In the genomic region with DNA sequence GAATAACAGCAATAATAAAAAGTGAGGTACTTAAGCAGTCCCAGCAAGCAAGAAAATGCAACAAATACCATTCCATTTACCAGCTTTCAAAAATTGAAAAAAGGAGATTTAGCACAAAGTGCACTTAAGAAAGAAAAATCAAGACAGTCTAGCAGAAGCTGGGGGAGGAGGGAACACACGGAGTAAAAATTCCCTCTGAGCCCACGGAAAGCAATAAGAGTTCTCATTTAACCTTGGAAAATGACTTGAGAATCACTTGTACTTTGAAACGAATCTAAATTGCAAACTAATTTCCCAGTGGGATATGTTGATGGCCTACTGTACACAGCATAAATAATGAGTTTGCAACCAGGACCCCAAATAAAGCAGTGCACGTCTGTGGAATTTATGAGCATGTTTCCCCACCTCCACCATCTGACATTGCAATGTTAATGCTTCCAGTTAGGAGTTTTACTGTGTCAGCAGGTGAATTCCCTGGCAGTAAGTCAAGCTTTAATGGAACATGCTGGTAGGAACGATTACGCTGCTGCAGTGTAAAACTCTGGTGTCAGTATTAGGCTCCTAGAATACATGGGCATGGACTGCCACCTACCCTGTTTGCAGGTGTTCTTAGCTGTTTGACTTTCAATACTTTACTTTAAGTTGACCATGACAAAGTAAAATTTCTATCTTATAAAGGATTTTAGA, we compare ENCODE assay signal across 17 cellular contexts.
DNase-seq lines count a peak whose midpoint lies in the region; ATAC-seq and TF ChIP-seq lines count a peak whose summit lies in the region.
"Had no signal": no experiment of that assay in that cellular context is flagged by ENCODE, and none has a peak within 500 bp of the region (broad histone marks: within the 10 kb centered on the region; RNA-seq: fewer than 3 reads in every experiment).

No MANE protein-coding gene starts in this region.

- no peaks in the 10 kb centered on the region for H3K36me3 ChIP-seq in SK-N-MC (ENCODE audit: insufficient read depth, low read length)

- ATAC-seq in GM18502 (IDR thresholded peaks at IDR 0.05; ENCODE audit: poor library complexity, unreplicated experiment), result no peak
- no peak for ATAC-seq in GM18873 (IDR thresholded peaks at IDR 0.05; ENCODE audit: low FRiP score, unreplicated experiment)
- no peak for ATAC-seq in GM18909 (IDR thresholded peaks at IDR 0.05; ENCODE audit: poor library complexity, unreplicated experiment)
- ATAC-seq: naive thymus-derived CD4-positive, alpha-beta T cell; Panc1; stimulated activated effector memory CD8-positive, alpha-beta T cell treated with anti-CD3 and anti-CD28 coated beads, Interleukin-12 subunit alpha, Interleukin-12 subunit beta, amount 100 ng/mL, for 72 hours had no signal

- no peak overlapping the region for H3K9ac ChIP-seq in SK-N-MC (ENCODE audit: insufficient read length)

- peaks cover 5% of the 10 kb centered on the region for H3K9me3 Mint-ChIP-seq in nephron

- no peaks in the 10 kb centered on the region for H3K36me3 Mint-ChIP-seq in nephron (ENCODE audit: low read depth)
- H3K36me3 Mint-ChIP-seq: CD14-positive monocyte; stimulated activated effector memory CD8-positive, alpha-beta T cell treated with anti-CD3 and anti-CD28 coated beads, Interleukin-12 subunit alpha, Interleukin-12 subunit beta, amount 100 ng/mL, for 72 hours had no signal

- no peaks in the 10 kb centered on the region for H3K9me3 ChIP-seq in SK-N-MC (ENCODE audit: low read depth, low read length)

- DNase-seq in DMS 273 treated with DMSO at 0.1 percent for 48 hours (lab: John Stamatoyannopoulos, UW), result peak; percentile 46
- peak; percentile 86 for DNase-seq in LNCaP clone FGC (ENCODE audit: low read depth)
- DNase-seq in SK-N-MC (ENCODE audit: low read depth, low spot score), result peak; percentile 39
- DNase-seq in T1000 (lab: John Stamatoyannopoulos, UW), result no peak
- DNase-seq: activated T-cell treated with anti-CD3 and anti-CD28 coated beads for 4 hours; GOT3; naive thymus-derived CD4-positive, alpha-beta T cell; stimulated activated CD4-positive, alpha-beta T cell treated with anti-CD3 and anti-CD28 coated beads, Interleukin-4, amount 100 ng/mL, for 4 hours had no signal

- H3K27ac ChIP-seq in SK-N-MC, result peak overlapping the region; percentile 37; the same call in 1 of the 2 replicates

- H3K27me3 Mint-ChIP-seq in nephron (ENCODE audit: low read depth), result no peaks in the 10 kb centered on the region
- H3K27me3 Mint-ChIP-seq: IgD-negative memory B cell; naive thymus-derived CD4-positive, alpha-beta T cell had no signal

- TF ChIP-seq CTCF in LNCaP clone FGC (IDR thresholded peaks at IDR 0.05; ENCODE audit: control insufficient read depth, extremely low read depth, insufficient read depth) (peak; percentile 23; the same call in 1 of the 2 replicates), nephron (IDR thresholded peaks at IDR 0.05; ENCODE audit: unreplicated experiment in 3 of 3) (peak in 1 of 3 experiments; percentile 10)

- no peak overlapping the region for H3K4me3 Mint-ChIP-seq in nephron
- H3K4me3 Mint-ChIP-seq: CD14-positive monocyte; IgD-negative memory B cell; T-helper 1 cell treated with Interleukin-12 subunit alpha and Interleukin-12 subunit beta and Interleukin-4 antibody, amounts not matched to agents 30 μg/mL and 1 μg/mL, for 36 hours had no signal

- peak overlapping the region; percentile 69 to 88 (median 88) for H3K27ac Mint-ChIP-seq in nephron
- H3K27ac Mint-ChIP-seq: CD14-positive monocyte; IgD-negative memory B cell; stimulated activated effector memory CD8-positive, alpha-beta T cell treated with anti-CD3 and anti-CD28 coated beads, Interleukin-12 subunit alpha, Interleukin-12 subunit beta, amount 100 ng/mL, for 72 hours; T-helper 1 cell treated with Interleukin-12 subunit alpha and Interleukin-12 subunit beta and Interleukin-4 antibody, amounts not matched to agents 30 μg/mL and 1 μg/mL, for 36 hours had no signal

- no peak overlapping the region for H3K4me3 ChIP-seq in LNCaP clone FGC (ENCODE audit: low read depth, low read length)
- peak overlapping the region; percentile 61 for H3K4me3 ChIP-seq in SK-N-MC

- peaks cover 80% of the 10 kb centered on the region for H3K4me1 Mint-ChIP-seq in nephron
